ENCODE assay signal across 1 cellular context in genomic region chr2:233389601-233390125, GRCh38.
TF ChIP-seq lines count a peak whose summit lies in the region.

No MANE protein-coding gene starts in this region.

TF ChIP-seq in IMR-90, 13 proteins besides CTCF, POLR2A, EP300 and RAD21 (continued from another document):
- TF ChIP-seq, protein P1, sequence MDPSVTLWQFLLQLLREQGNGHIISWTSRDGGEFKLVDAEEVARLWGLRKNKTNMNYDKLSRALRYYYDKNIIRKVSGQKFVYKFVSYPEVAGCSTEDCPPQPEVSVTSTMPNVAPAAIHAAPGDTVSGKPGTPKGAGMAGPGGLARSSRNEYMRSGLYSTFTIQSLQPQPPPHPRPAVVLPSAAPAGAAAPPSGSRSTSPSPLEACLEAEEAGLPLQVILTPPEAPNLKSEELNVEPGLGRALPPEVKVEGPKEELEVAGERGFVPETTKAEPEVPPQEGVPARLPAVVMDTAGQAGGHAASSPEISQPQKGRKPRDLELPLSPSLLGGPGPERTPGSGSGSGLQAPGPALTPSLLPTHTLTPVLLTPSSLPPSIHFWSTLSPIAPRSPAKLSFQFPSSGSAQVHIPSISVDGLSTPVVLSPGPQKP (IDR thresholded peaks at IDR 0.05; ENCODE audit: borderline replicate concordance, low read depth, low read length): no peak
- no peak for TF ChIP-seq CHD1 (IDR thresholded peaks at IDR 0.05; ENCODE audit: low read depth, low read length)
- TF ChIP-seq BHLHE40 (IDR thresholded peaks at IDR 0.05; ENCODE audit: low read depth, low read length): no peak
